In genomic region chr14:93042968-93043940, GRCh38 we compare ENCODE assay signal across 8 cellular contexts.
DNase-seq lines count a peak whose midpoint lies in the region; ATAC-seq, FAIRE-seq and TF ChIP-seq lines count a peak whose summit lies in the region.

No MANE protein-coding gene starts in this region.

- H3K36me3 ChIP-seq in endodermal cell (ENCODE audit: control insufficient read depth, insufficient read depth, low read length) (no peaks in the 10 kb centered on the region), pancreas (no peaks in the 10 kb centered on the region)

- DNase-seq in COLO829 (ENCODE audit: low spot score) (peak; percentile 58), NCI-H82 treated with DMSO at 0.1 percent for 48 hours (lab: John Stamatoyannopoulos, UW; ENCODE audit: unreplicated experiment) (peak; percentile 35), endodermal cell (peak; percentile 61), pancreas (peak; percentile 72 to 89 (median 84)), COLO668 (lab: John Stamatoyannopoulos, UW; ENCODE audit: unreplicated experiment) (no peak)
- DNase-seq in activated naive CD4-positive, alpha-beta T cell treated with Interleukin-2 at 50 U/mL for 16 hours = no peak

- peak; percentile 87 to 92 (median 91) for ATAC-seq in pancreas
- ATAC-seq in HG03025 (IDR thresholded peaks at IDR 0.05; ENCODE audit: low FRiP score, unreplicated experiment) = no peak
- ATAC-seq in GM18502 (IDR thresholded peaks at IDR 0.05; ENCODE audit: poor library complexity, unreplicated experiment) = no peak

- H3K36me3 Mint-ChIP-seq in endodermal cell (ENCODE audit: low read depth) = no peaks in the 10 kb centered on the region

- peaks cover 48% of the 10 kb centered on the region for H3K4me1 Mint-ChIP-seq in endodermal cell

- no peaks in the 10 kb centered on the region for H3K9me3 Mint-ChIP-seq in endodermal cell

- H3K27me3 ChIP-seq in endodermal cell (ENCODE audit: control insufficient read depth, insufficient read depth, low read length, poor library complexity, severe bottlenecking) (no peaks in the 10 kb centered on the region), pancreas (no peaks in the 10 kb centered on the region)

- peak overlapping the region; percentile 85 for H3K27ac Mint-ChIP-seq in endodermal cell

- H3K4me3 Mint-ChIP-seq in endodermal cell = no peak overlapping the region

- H3K9ac ChIP-seq in endodermal cell (ENCODE audit: extremely low read depth, low read length, poor library complexity, severe bottlenecking) = peak overlapping the region; percentile 26

- FAIRE-seq in pancreas (lab: Jason Lieb, UNC) = no peak

- no peak overlapping the region for H3K4me3 ChIP-seq in endodermal cell (ENCODE audit: low read length)
- H3K4me3 ChIP-seq in pancreas = no peak overlapping the region

- intact Hi-C loops in pancreas (cut with DNase I) = no loop called here

- H3K27ac ChIP-seq in endodermal cell (ENCODE audit: low read depth, low read length) = no peak overlapping the region
- peak overlapping the region; percentile 6 to 72 (median 66) for H3K27ac ChIP-seq in pancreas

- 85 to 86% methylated on average over 12 to 13 of the region's 13 CpGs for WGBS in endodermal cell (ENCODE audit: insufficient coverage in 1 of 2, insufficient read length in 1 of 2), 2 experiments
- WGBS in pancreas, 2 donors = 29 to 30% methylated on average over 13 of the region's 13 CpGs

- peaks cover 32% of the 10 kb centered on the region for H3K4me1 ChIP-seq in endodermal cell (ENCODE audit: control insufficient read depth, insufficient read depth, low read length)
- H3K4me1 ChIP-seq in pancreas = peaks cover 22 to 41% (median 32%) of the 10 kb centered on the region in 3 donors

- H3K9me3 ChIP-seq in endodermal cell (ENCODE audit: control insufficient read depth, low read length) = no peaks in the 10 kb centered on the region
- no peaks in the 10 kb centered on the region for H3K9me3 ChIP-seq in pancreas

- H3K27me3 Mint-ChIP-seq in endodermal cell (ENCODE audit: insufficient read depth) = no peaks in the 10 kb centered on the region

- TF ChIP-seq CTCF in endodermal cell (conservative IDR thresholded peaks at IDR 0.05) = no peak
- TF ChIP-seq CTCF in pancreas (IDR thresholded peaks at IDR 0.05) = no peak

Comparison
In these comparisons a context has a peak if more than half of its experiments do, and no peak if none do; other contexts are left out.
1. DNase-seq: peak in COLO829 (single experiment), NCI-H82 treated with DMSO at 0.1 percent for 48 hours (single experiment), endodermal cell (single experiment) and pancreas (6 of 6); none in COLO668 (single experiment) and activated naive CD4-positive, alpha-beta T cell treated with Interleukin-2 at 50 U/mL for 16 hours (single experiment).
2. ATAC-seq: peak in pancreas (4 of 4); none in HG03025 (single experiment) and GM18502 (single experiment).